In the genomic region with DNA sequence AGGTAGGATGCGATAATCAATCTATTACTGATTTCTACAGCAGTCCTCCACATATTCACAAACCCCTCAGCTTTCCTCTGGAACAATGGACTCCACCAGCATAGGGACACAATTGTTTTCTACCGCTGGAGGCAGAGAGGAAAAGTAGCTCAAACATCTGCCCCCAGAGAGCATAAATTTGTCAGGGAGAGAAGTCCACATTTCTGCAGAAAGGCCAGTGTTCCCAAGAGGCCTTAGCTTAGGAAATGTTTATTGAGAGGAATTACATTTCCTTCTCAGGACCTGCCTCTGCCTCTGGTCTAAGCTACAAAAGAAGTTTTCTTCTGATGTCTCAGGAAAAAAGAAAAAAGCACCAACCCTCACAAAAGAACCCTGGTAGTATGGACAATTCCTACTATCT, we compare ENCODE assay signal across 18 cellular contexts.
DNase-seq lines count a peak whose midpoint lies in the region; ATAC-seq and TF ChIP-seq lines count a peak whose summit lies in the region.
"Had no signal": no experiment of that assay in that cellular context is flagged by ENCODE, and none has a peak within 500 bp of the region (broad histone marks: within the 10 kb centered on the region; RNA-seq: fewer than 3 reads in every experiment).

No MANE protein-coding gene starts in this region.

- H3K36me3 ChIP-seq in ACC112 (ENCODE audit: insufficient read depth, low read length) (no peaks in the 10 kb centered on the region), heart left ventricle (no peaks in the 10 kb centered on the region), psoas muscle (ENCODE audit: insufficient read depth in 1 of 2, low read depth in 1 of 2) (no peaks in the 10 kb centered on the region)
- H3K36me3 ChIP-seq: left lung, SJCRH30 had no signal

- H3K27me3 ChIP-seq in ACC112 (ENCODE audit: insufficient read depth, low read length) (no peaks in the 10 kb centered on the region), heart left ventricle (peaks cover 0 to 3% (median 0%) of the 10 kb centered on the region in 9 donors), psoas muscle (ENCODE audit: insufficient read depth in 3 of 3, low read length in 2 of 3) (no peaks in the 10 kb centered on the region)
- H3K27me3 ChIP-seq: foreskin keratinocyte, SJCRH30 had no signal

- no peak overlapping the region for H3K4me3 Mint-ChIP-seq in activated naive CD4-positive, alpha-beta T cell treated with anti-CD3 and anti-CD28 coated beads, Interleukin-2, amount 10 ng/mL, durations not matched to agents 7 days and 5 days
- H3K4me3 Mint-ChIP-seq: activated naive CD8-positive, alpha-beta T cell treated with anti-CD3 and anti-CD28 coated beads, Interleukin-2, amount 50 U/mL, for 24 hours; T-helper 2 cell treated with Interferon-gamma antibody and Interleukin-4, amounts not matched to agents 5 μg/mL and 100 μg/mL, for 36 hours had no signal

- H3K4me1 ChIP-seq in ACC112 (ENCODE audit: control insufficient read depth, insufficient read depth, low read length, unreplicated experiment), result peaks cover 24% of the 10 kb centered on the region
- peaks cover 0 to 56% (median 23%) of the 10 kb centered on the region in 12 donors for H3K4me1 ChIP-seq in heart left ventricle
- no peaks in the 10 kb centered on the region for H3K4me1 ChIP-seq in psoas muscle
- H3K4me1 ChIP-seq: A549, parathyroid adenoma had no signal

- H3K4me1 Mint-ChIP-seq in activated naive CD4-positive, alpha-beta T cell treated with anti-CD3 and anti-CD28 coated beads, Interleukin-2, amount 10 ng/mL, durations not matched to agents 7 days and 5 days, result peaks cover 8% of the 10 kb centered on the region
- H3K4me1 Mint-ChIP-seq: activated naive CD8-positive, alpha-beta T cell treated with anti-CD3 and anti-CD28 coated beads, Interleukin-2, amount 50 U/mL, for 24 hours had no signal

- intact Hi-C loops in heart left ventricle (cut with DNase I) (loop anchor here (1.0 to 10.0 kb wide), 9 partner anchors 150 to 740 kb away; a partner anchor contains a TSS), psoas muscle (cut with DNase I) (loop anchor here (2.0 to 5.0 kb wide), 3 partner anchors 217 to 637 kb away; a partner anchor contains a TSS), head of caudate nucleus (cut with DNase I) (no loop called here)

- H3K9me3 ChIP-seq in heart left ventricle (no peaks in the 10 kb centered on the region), psoas muscle (no peaks in the 10 kb centered on the region)
- H3K9me3 ChIP-seq: A549, left lung, SJCRH30 had no signal

- TF ChIP-seq CTCF in heart left ventricle (IDR thresholded peaks at IDR 0.05), result no peak
- no peak for TF ChIP-seq CTCF in psoas muscle (IDR thresholded peaks at IDR 0.05)

- 63 to 70% (median 68%) methylated on average over 2 of the region's 2 CpGs for WGBS in heart left ventricle, 4 donors
- WGBS in psoas muscle, 3 donors, result 74 to 79% (median 76%) methylated on average over 2 of the region's 2 CpGs

- peaks cover 30% of the 10 kb centered on the region for H3K27me3 Mint-ChIP-seq in activated naive CD4-positive, alpha-beta T cell treated with anti-CD3 and anti-CD28 coated beads, Interleukin-2, amount 10 ng/mL, durations not matched to agents 7 days and 5 days

- in situ Hi-C loops in SK-MEL-5 (cut with HindIII; ENCODE audit: low pct_unique_long_range_greater_than_20kb, low sequenced_read_pairs), result no loop called here

- peak; percentile 32 for DNase-seq in SK-MEL-5 (ENCODE audit: low read depth, low spot score)
- peak in 1 of 5 donors; percentile 10 for DNase-seq in heart left ventricle
- DNase-seq in psoas muscle, result no peak
- no peak for DNase-seq in activated naive CD4-positive, alpha-beta T cell treated with anti-CD3 and anti-CD28 coated beads, Interleukin-2, amount 10 ng/mL, durations not matched to agents 7 days and 5 days
- DNase-seq in head of caudate nucleus, result no peak
- no peak for DNase-seq in H4 (ENCODE audit: low spot score)
- DNase-seq: activated CD4-positive, CD25-positive, alpha-beta regulatory T cell; activated naive CD8-positive, alpha-beta T cell treated with anti-CD3 and anti-CD28 coated beads, Interleukin-2, amount 50 U/mL, for 24 hours; central memory CD4-positive, alpha-beta T cell; DMS53; foreskin keratinocyte; left lung had no signal

- H3K27ac Mint-ChIP-seq in activated naive CD4-positive, alpha-beta T cell treated with anti-CD3 and anti-CD28 coated beads, Interleukin-2, amount 10 ng/mL, durations not matched to agents 7 days and 5 days, result no peak overlapping the region
- H3K27ac Mint-ChIP-seq: activated naive CD8-positive, alpha-beta T cell treated with anti-CD3 and anti-CD28 coated beads, Interleukin-2, amount 50 U/mL, for 24 hours; T-helper 2 cell treated with Interferon-gamma antibody and Interleukin-4, amounts not matched to agents 5 μg/mL and 100 μg/mL, for 36 hours had no signal

- H3K79me2 ChIP-seq in ACC112 (ENCODE audit: control insufficient read depth, insufficient read depth, low read length, unreplicated experiment), result no peaks in the 10 kb centered on the region
- H3K79me2 ChIP-seq: parathyroid adenoma had no signal

- CTCF ChIA-PET in activated naive CD4-positive, alpha-beta T cell treated with anti-CD3 and anti-CD28 coated beads, Interleukin-2, amount 10 ng/mL, durations not matched to agents 7 days and 5 days (lab: Charles Lee), result interaction anchor here (1.2 to 3.4 kb wide), 5 partner anchors 12 to 245 kb away, joined by 4 to 12 read pairs (median 9); no protein-coding TSS in a partner anchor

- H3K36me3 Mint-ChIP-seq in activated naive CD4-positive, alpha-beta T cell treated with anti-CD3 and anti-CD28 coated beads, Interleukin-2, amount 10 ng/mL, durations not matched to agents 7 days and 5 days, result no peaks in the 10 kb centered on the region

- no peak for TF ChIP-seq POLR2A in heart left ventricle (IDR thresholded peaks at IDR 0.05)

- H3K9me3 Mint-ChIP-seq in activated naive CD4-positive, alpha-beta T cell treated with anti-CD3 and anti-CD28 coated beads, Interleukin-2, amount 10 ng/mL, durations not matched to agents 7 days and 5 days, result no peaks in the 10 kb centered on the region
- H3K9me3 Mint-ChIP-seq: activated naive CD8-positive, alpha-beta T cell treated with anti-CD3 and anti-CD28 coated beads, Interleukin-2, amount 50 U/mL, for 24 hours; T-helper 2 cell treated with Interferon-gamma antibody and Interleukin-4, amounts not matched to agents 5 μg/mL and 100 μg/mL, for 36 hours had no signal

- H3K4me3 ChIP-seq in ACC112 (ENCODE audit: low read depth, low read length), result no peak overlapping the region
- H3K4me3 ChIP-seq in heart left ventricle, result no peak overlapping the region
- no peak overlapping the region for H3K4me3 ChIP-seq in psoas muscle
- H3K4me3 ChIP-seq: A549, left lung, SJCRH30 had no signal

- H3K27ac ChIP-seq in ACC112 (ENCODE audit: low read depth, low read length) (no peak overlapping the region), heart left ventricle (peak overlapping the region in 9 of 12 donors; percentile 1 to 67 (median 48)), psoas muscle (peak overlapping the region; percentile 27)
- H3K27ac ChIP-seq: foreskin keratinocyte, left lung, parathyroid adenoma, SJCRH30 had no signal

- ATAC-seq in heart left ventricle, result peak in 2 of 4 donors; percentile 21 to 41
- ATAC-seq in psoas muscle, result no peak
- ATAC-seq in GM19463 (IDR thresholded peaks at IDR 0.05; ENCODE audit: unreplicated experiment), result no peak
- ATAC-seq: activated naive CD8-positive, alpha-beta T cell treated with anti-CD3 and anti-CD28 coated beads, Interleukin-2, amount 50 U/mL, for 24 hours; foreskin keratinocyte had no signal

- H2AFZ ChIP-seq in ACC112 (ENCODE audit: low read length, unreplicated experiment), result peak overlapping the region; percentile 15
- H2AFZ ChIP-seq: parathyroid adenoma had no signal
